10 cellular contexts compared by ENCODE assay signal in the genomic region with DNA sequence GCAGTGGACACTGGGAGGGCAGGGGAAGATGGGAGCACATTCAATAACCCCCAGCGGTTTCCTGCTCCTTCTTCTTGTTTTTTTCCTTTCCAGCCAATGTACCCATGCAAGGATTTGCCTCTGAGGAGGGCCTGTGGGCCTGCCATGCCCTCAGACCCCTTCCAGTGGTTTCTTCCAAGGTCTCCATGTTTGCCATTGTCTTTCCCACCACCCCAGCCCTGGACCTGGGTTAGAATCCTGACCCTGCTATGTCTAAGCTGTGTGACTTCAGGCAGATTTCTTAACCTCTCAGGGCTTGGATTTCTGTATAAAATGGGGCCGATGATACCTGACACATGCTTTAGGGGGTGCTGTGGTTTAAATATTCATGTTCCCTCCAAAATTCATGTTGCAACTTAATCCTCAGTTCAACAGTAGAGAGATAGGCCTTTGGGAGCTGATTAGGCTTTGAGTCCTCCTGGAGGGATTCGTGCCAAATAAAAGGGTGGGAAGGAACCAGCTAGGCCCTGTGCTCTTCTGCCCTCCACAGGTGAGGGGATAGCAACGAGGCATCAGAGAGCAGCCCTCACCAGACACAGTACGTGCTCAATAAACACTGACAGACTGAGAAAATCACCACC. TPM values are rescaled to one million over a fixed set of nuclear protein-coding genes. Genes with fewer than 3 reads are reported as not detected.
DNase-seq lines count a peak whose midpoint lies in the region; ATAC-seq, FAIRE-seq and TF ChIP-seq lines count a peak whose summit lies in the region.
"Had no signal": no experiment of that assay in that cellular context is flagged by ENCODE, and none has a peak within 500 bp of the region (broad histone marks: within the 10 kb centered on the region; RNA-seq: fewer than 3 reads in every experiment).

No MANE protein-coding gene starts in this region.

- H3K9me2 ChIP-seq in GM23248 (ENCODE audit: insufficient read depth) = no peaks in the 10 kb centered on the region

- TF ChIP-seq RAD21 in A549 (conservative IDR thresholded peaks at IDR 0.05 in 1 of 2, IDR thresholded peaks at IDR 0.05 in 1 of 2) = peak; percentile 82 to 87

- H3K27me3 ChIP-seq in GM23248 (replicated peaks; ENCODE audit: insufficient read depth) = no peaks in the 10 kb centered on the region

- H3K9ac ChIP-seq in GM23248 = no peak overlapping the region

- POLR2A ChIA-PET in A549 (lab: Yijun Ruan, JAX) = interaction anchor here (1.1 kb wide), 1 partner anchor 47 kb away, joined by 3 read pairs; the partner anchor contains the start of gene FLNB

- no peak overlapping the region for H2AFZ ChIP-seq in GM23248

- TF ChIP-seq CTCF in A549 (IDR thresholded peaks at IDR 0.05) = peak; percentile 71

- peaks cover 12% of the 10 kb centered on the region for H3F3A ChIP-seq in GM23248 (ENCODE audit: insufficient read depth)

- H3K36me3 ChIP-seq in GM23248 (ENCODE audit: low read depth) = no peaks in the 10 kb centered on the region
- H3K36me3 ChIP-seq: thoracic aorta had no signal

- H4K20me1 ChIP-seq in GM23248 (ENCODE audit: insufficient read depth) = no peaks in the 10 kb centered on the region

- TF ChIP-seq EP300 in A549 (IDR thresholded peaks at IDR 0.05) = no peak

- in situ Hi-C loops in GM23248 (cut with MboI) = no loop called here

- no peaks in the 10 kb centered on the region for H3K79me2 ChIP-seq in GM23248 (ENCODE audit: insufficient read depth)

- CTCF ChIA-PET in A549 (lab: Yijun Ruan, JAX) = interaction anchor here (0.6 to 3.0 kb wide), 35 partner anchors 8 to 424 kb away, joined by 3 to 22 read pairs (median 4); partner anchors contain the start of gene FLNB

- DNase-seq in A549 (ENCODE audit: low read depth in 1 of 2, low spot score in 1 of 2) = peak in 1 of 2 experiments; percentile 82
- DNase-seq in GM23248 = peak; percentile 70
- DNase-seq in RKO (ENCODE audit: low spot score) = peak; percentile 35
- peak; percentile 62 for DNase-seq in fibroblast of peridontal ligament (ENCODE audit: extremely low read depth)
- no peak for DNase-seq in NCI-H345 treated with DMSO at 0.1 percent for 48 hours (lab: John Stamatoyannopoulos, UW; ENCODE audit: unreplicated experiment)
- DNase-seq in islet precursor cell = no peak
- DNase-seq: effector memory CD8-positive, alpha-beta T cell had no signal

- H3K4me2 ChIP-seq in A549 (no peak overlapping the region), GM23248 (ENCODE audit: unreplicated experiment) (no peak overlapping the region)

- H3K4me3 ChIP-seq in A549 = no peak overlapping the region
- H3K4me3 ChIP-seq in GM23248 = no peak overlapping the region
- H3K4me3 ChIP-seq: thoracic aorta had no signal

- no peak for FAIRE-seq in A549 (lab: Jason Lieb, UNC)

- H3K27ac ChIP-seq in A549 = peak overlapping the region; percentile 81 to 86
- no peak overlapping the region for H3K27ac ChIP-seq in GM23248
- H3K27ac ChIP-seq: thoracic aorta had no signal

- ATAC-seq in A549 (peak; percentile 69 to 70; a peak in 5 of 6 replicates), GM21360 (IDR thresholded peaks at IDR 0.05; ENCODE audit: unreplicated experiment) (no peak), HG03159 (IDR thresholded peaks at IDR 0.05; ENCODE audit: unreplicated experiment) (no peak)
- ATAC-seq: effector memory CD8-positive, alpha-beta T cell had no signal

- TF ChIP-seq POLR2A in A549 (IDR thresholded peaks at IDR 0.05; ENCODE audit: low read length) = no peak

- H3K4me1 ChIP-seq in A549 = peaks cover 37% of the 10 kb centered on the region
- peaks cover 27% of the 10 kb centered on the region for H3K4me1 ChIP-seq in GM23248 (ENCODE audit: insufficient read depth)

- WGBS in A549 (ENCODE audit: missing lambda C conversion rate) = 28% methylated on average over 5 of the region's 5 CpGs
- WGBS in GM23248 (ENCODE audit: low coverage in 1 of 2, low lambda C conversion rate in 2 of 2, missing lambda C conversion rate in 2 of 2), 2 experiments = 76 to 83% methylated on average over 5 of the region's 5 CpGs

- H3K9me3 ChIP-seq in A549 = no peaks in the 10 kb centered on the region
- no peaks in the 10 kb centered on the region for H3K9me3 ChIP-seq in GM23248 (ENCODE audit: low read depth)
- H3K9me3 ChIP-seq: thoracic aorta had no signal

TF ChIP-seq in A549, 52 proteins besides CTCF, POLR2A, EP300 and RAD21:
- TF ChIP-seq CEBPB (IDR thresholded peaks at IDR 0.05) (peak; percentile 13 to 85; a peak in 3 of 4 replicates), RCOR1 (IDR thresholded peaks at IDR 0.05; ENCODE audit: low read depth, low read length) (0 out of 2 replicates have a peak, but pooled peaks have one; percentile 57), BHLHE40 (IDR thresholded peaks at IDR 0.05; ENCODE audit: low read depth, low read length) (no peak), JUN (IDR thresholded peaks at IDR 0.05) (peak in 1 of 2 experiments; percentile 23; a peak in 1 of 5 replicates), E2F6 (IDR thresholded peaks at IDR 0.05; ENCODE audit: borderline replicate concordance, low read depth) (peak; percentile 71; the same call in 1 of the 2 replicates), ZC3H11A (IDR thresholded peaks at IDR 0.05) (no peak), SMC3 (IDR thresholded peaks at IDR 0.05) (peak; percentile 59), ZFP36 (IDR thresholded peaks at IDR 0.05; ENCODE audit: borderline replicate concordance, partially characterized antibody) (peak; percentile 95)
- TF ChIP-seq, protein P1, sequence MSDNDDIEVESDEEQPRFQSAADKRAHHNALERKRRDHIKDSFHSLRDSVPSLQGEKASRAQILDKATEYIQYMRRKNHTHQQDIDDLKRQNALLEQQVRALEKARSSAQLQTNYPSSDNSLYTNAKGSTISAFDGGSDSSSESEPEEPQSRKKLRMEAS (IDR thresholded peaks at IDR 0.05) = peak; percentile 69

RNA-seq across cellular contexts. Expression of gene FLNB, which starts 46.3 kb away (rescaled TPM):
- polyA plus RNA-seq in A549 (2011; rRNA removed) (387 and 439 TPM in 2 replicates), A549 (2017; fragmentation: RNase III; extraction: RNeasy Plus Mini Kit Qiagen cat#74134 plus additional on column Dnase treatment) (235 to 282 TPM (median 257 TPM) in 3 replicates), GM23248 (2016; fragmentation: Nextera tagmentation; extraction: Ambion mirVana) (60.6 and 61.7 TPM in 2 replicates)
- polyA plus RNA-seq in A549 (2012; cell fraction: cytosol; rRNA removed) = 153 and 161 TPM in 2 replicates
- 1,973 and 2,223 TPM in 2 replicates for polyA plus RNA-seq in A549 (2012; cell fraction: nucleus; rRNA removed)
- polyA minus RNA-seq in A549 (2011; rRNA and poly(A)+ RNA removed) = 1,159 and 1,213 TPM in 2 replicates
- 186 and 199 TPM in 2 replicates for total RNA-seq in GM23248 (2014; rRNA removed; shearing (Covaris generic))

Comparison
In these comparisons a context has a peak if more than half of its experiments do, and no peak if none do; other contexts are left out.
1. ATAC-seq: peak in A549 (2 of 2); none in GM21360 (single experiment) and HG03159 (single experiment).
2. DNase-seq: peak in GM23248 (single experiment), RKO (single experiment) and fibroblast of peridontal ligament (single experiment); none in NCI-H345 treated with DMSO at 0.1 percent for 48 hours (single experiment) and islet precursor cell (single experiment).